Comparison of ENCODE assay signal across 1 cellular context in the genomic region with DNA sequence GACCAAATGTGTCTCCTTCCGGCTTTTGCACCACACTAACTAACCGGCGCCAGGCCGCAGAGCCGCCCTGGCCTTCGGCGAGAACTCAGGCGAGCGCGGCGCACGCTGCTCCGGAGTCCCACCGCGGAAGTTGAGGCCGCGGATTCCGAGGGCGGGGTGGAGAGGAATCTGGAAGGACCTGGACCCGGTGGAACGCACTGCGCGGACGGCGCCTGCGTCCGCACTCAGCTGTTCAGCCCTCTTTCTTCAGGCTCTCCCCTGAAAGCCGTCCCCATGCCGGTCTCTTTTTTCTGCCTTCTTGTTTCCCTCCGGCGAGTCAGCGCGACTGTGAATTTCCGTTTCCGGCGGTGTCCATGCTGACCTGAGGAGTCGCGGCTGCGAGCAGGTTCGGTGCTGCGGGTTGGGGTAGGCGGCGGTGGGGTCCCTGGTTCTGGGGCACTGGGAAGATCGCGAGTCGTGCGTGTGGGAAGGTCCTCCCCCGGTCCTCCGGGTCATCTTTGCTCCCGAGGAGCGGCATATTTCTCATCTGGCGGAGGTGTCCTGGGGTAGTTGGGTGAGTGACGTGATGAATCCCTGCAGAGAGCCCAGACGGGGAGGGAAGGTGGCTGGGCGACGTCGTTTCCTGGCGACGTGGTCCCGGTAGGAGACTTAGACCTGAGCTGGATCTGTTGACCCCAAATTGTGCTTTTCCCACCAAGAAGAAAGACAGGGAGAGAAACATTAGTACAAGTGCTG.
TF ChIP-seq lines count a peak whose summit lies in the region.

A gene with protein sequence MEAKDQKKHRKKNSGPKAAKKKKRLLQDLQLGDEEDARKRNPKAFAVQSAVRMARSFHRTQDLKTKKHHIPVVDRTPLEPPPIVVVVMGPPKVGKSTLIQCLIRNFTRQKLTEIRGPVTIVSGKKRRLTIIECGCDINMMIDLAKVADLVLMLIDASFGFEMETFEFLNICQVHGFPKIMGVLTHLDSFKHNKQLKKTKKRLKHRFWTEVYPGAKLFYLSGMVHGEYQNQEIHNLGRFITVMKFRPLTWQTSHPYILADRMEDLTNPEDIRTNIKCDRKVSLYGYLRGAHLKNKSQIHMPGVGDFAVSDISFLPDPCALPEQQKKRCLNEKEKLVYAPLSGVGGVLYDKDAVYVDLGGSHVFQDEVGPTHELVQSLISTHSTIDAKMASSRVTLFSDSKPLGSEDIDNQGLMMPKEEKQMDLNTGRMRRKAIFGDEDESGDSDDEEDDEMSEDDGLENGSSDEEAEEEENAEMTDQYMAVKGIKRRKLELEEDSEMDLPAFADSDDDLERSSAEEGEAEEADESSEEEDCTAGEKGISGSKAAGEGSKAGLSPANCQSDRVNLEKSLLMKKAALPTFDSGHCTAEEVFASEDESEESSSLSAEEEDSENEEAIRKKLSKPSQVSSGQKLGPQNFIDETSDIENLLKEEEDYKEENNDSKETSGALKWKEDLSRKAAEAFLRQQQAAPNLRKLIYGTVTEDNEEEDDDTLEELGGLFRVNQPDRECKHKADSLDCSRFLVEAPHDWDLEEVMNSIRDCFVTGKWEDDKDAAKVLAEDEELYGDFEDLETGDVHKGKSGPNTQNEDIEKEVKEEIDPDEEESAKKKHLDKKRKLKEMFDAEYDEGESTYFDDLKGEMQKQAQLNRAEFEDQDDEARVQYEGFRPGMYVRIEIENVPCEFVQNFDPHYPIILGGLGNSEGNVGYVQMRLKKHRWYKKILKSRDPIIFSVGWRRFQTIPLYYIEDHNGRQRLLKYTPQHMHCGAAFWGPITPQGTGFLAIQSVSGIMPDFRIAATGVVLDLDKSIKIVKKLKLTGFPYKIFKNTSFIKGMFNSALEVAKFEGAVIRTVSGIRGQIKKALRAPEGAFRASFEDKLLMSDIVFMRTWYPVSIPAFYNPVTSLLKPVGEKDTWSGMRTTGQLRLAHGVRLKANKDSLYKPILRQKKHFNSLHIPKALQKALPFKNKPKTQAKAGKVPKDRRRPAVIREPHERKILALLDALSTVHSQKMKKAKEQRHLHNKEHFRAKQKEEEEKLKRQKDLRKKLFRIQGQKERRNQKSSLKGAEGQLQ (plus strand): TSS at position 350 of the 735 bp plus-strand sequence. CDS start 1,600 bp downstream, outside the sequence.

TF ChIP-seq in K562, 482 proteins besides CTCF, POLR2A, EP300 and RAD21 (continued from another document and continues in another):
- TF ChIP-seq, protein P1, sequence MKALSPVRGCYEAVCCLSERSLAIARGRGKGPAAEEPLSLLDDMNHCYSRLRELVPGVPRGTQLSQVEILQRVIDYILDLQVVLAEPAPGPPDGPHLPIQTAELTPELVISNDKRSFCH (CRISPR knock-in tag; IDR thresholded peaks at IDR 0.05): no peak
- TF ChIP-seq, protein P1 (tag; IDR thresholded peaks at IDR 0.05): peak; percentile 91
- TF ChIP-seq ZNF395 (CRISPR knock-in tag; IDR thresholded peaks at IDR 0.05) (no peak; the same call in 1 of the 2 replicates), ZNF354B (CRISPR knock-in tag; IDR thresholded peaks at IDR 0.05) (no peak), NR2C2 (CRISPR knock-in tag; IDR thresholded peaks at IDR 0.05) (peak; percentile 81; the same call in 1 of the 2 replicates), NR2C2 (tag; IDR thresholded peaks at IDR 0.05) (peak; percentile 93), RBM15 (IDR thresholded peaks at IDR 0.05; ENCODE audit: insufficient read depth, low read length) (0 out of 2 replicates have a peak, but pooled peaks have one; percentile 28), RCOR1 (IDR thresholded peaks at IDR 0.05; ENCODE audit: borderline replicate concordance in 1 of 2, low read depth in 2 of 2, low read length in 2 of 2) (peak in 1 of 2 experiments; percentile 77; a peak in 2 of 4 replicates), CCAR2 (IDR thresholded peaks at IDR 0.05; ENCODE audit: low read depth, low read length) (0 out of 2 replicates have a peak, but pooled peaks have one; percentile 79), HMGN3 (IDR thresholded peaks at IDR 0.05; ENCODE audit: borderline replicate concordance, extremely low read depth, insufficient read length, low read depth, low read length) (peak; percentile 86), ELF1 (tag; IDR thresholded peaks at IDR 0.05) (peak; percentile 87), ZNF146 (CRISPR knock-in tag; IDR thresholded peaks at IDR 0.05; ENCODE audit: unreplicated experiment) (no peak), CAMTA2 (CRISPR knock-in tag; conservative IDR thresholded peaks at IDR 0.05) (peak; percentile 87; the same call in 1 of the 2 replicates), ZNF696 (CRISPR knock-in tag; conservative IDR thresholded peaks at IDR 0.05) (no peak), PML (IDR thresholded peaks at IDR 0.05; ENCODE audit: low read length) (peak; percentile 87), ETV6 (IDR thresholded peaks at IDR 0.05; ENCODE audit: borderline replicate concordance in 1 of 2, low read depth in 2 of 2, low read length in 1 of 2) (no peak; a peak in 1 of 4 replicates), ETV6 (CRISPR knock-in tag; IDR thresholded peaks at IDR 0.05; ENCODE audit: borderline replicate concordance) (no peak), CREB5 (CRISPR knock-in tag; IDR thresholded peaks at IDR 0.05) (no peak), ATF1 (CRISPR knock-in tag; IDR thresholded peaks at IDR 0.05) (peak; percentile 57), ATF1 (tag; IDR thresholded peaks at IDR 0.05) (peak; percentile 96), OTX1 (CRISPR knock-in tag; IDR thresholded peaks at IDR 0.05) (peak; percentile 8), HDAC6 (IDR thresholded peaks at IDR 0.05; ENCODE audit: low read depth, low read length) (no peak), ZBTB5 (IDR thresholded peaks at IDR 0.05) (peak; percentile 95), SMAD2 (IDR thresholded peaks at IDR 0.05; ENCODE audit: low read depth, low read length) (no peak), ZNF408 (CRISPR knock-in tag; IDR thresholded peaks at IDR 0.05; ENCODE audit: low read depth) (no peak), CBFB (CRISPR knock-in tag; IDR thresholded peaks at IDR 0.05) (0 out of 2 replicates have a peak, but pooled peaks have one; percentile 52), C11orf30 (IDR thresholded peaks at IDR 0.05; ENCODE audit: low read depth) (peak; percentile 99), ZNF75A (CRISPR knock-in tag; IDR thresholded peaks at IDR 0.05) (no peak), ARID3A (IDR thresholded peaks at IDR 0.05; ENCODE audit: borderline replicate concordance, low read depth, low read length) (no peak), KLF16 (IDR thresholded peaks at IDR 0.05) (no peak), ZNF766 (CRISPR knock-in tag; conservative IDR thresholded peaks at IDR 0.05) (peak; percentile 92), ESRRA (IDR thresholded peaks at IDR 0.05; ENCODE audit: borderline replicate concordance, low read depth) (peak; percentile 92), CBFA2T3 (IDR thresholded peaks at IDR 0.05) (peak; percentile 27; the same call in 1 of the 2 replicates), FOXJ3 (CRISPR knock-in tag; IDR thresholded peaks at IDR 0.05) (no peak), PHF20 (IDR thresholded peaks at IDR 0.05; ENCODE audit: partially characterized antibody) (peak; percentile 98), PCBP2 (IDR thresholded peaks at IDR 0.05; ENCODE audit: low read depth, low read length, poor library complexity, severe bottlenecking) (no peak), USF2 (CRISPR knock-in tag; IDR thresholded peaks at IDR 0.05) (no peak)
- TF ChIP-seq, protein P2, sequence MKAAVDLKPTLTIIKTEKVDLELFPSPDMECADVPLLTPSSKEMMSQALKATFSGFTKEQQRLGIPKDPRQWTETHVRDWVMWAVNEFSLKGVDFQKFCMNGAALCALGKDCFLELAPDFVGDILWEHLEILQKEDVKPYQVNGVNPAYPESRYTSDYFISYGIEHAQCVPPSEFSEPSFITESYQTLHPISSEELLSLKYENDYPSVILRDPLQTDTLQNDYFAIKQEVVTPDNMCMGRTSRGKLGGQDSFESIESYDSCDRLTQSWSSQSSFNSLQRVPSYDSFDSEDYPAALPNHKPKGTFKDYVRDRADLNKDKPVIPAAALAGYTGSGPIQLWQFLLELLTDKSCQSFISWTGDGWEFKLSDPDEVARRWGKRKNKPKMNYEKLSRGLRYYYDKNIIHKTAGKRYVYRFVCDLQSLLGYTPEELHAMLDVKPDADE (conservative IDR thresholded peaks at IDR 0.05; ENCODE audit: control insufficient read depth, low read depth, low read length): peak; percentile 88; the same call in 1 of the 2 replicates
- TF ChIP-seq, protein P3, sequence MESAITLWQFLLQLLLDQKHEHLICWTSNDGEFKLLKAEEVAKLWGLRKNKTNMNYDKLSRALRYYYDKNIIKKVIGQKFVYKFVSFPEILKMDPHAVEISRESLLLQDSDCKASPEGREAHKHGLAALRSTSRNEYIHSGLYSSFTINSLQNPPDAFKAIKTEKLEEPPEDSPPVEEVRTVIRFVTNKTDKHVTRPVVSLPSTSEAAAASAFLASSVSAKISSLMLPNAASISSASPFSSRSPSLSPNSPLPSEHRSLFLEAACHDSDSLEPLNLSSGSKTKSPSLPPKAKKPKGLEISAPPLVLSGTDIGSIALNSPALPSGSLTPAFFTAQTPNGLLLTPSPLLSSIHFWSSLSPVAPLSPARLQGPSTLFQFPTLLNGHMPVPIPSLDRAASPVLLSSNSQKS (CRISPR knock-in tag; IDR thresholded peaks at IDR 0.05): no peak
- TF ChIP-seq, protein P4, sequence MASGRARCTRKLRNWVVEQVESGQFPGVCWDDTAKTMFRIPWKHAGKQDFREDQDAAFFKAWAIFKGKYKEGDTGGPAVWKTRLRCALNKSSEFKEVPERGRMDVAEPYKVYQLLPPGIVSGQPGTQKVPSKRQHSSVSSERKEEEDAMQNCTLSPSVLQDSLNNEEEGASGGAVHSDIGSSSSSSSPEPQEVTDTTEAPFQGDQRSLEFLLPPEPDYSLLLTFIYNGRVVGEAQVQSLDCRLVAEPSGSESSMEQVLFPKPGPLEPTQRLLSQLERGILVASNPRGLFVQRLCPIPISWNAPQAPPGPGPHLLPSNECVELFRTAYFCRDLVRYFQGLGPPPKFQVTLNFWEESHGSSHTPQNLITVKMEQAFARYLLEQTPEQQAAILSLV (tag; IDR thresholded peaks at IDR 0.05): no peak
